In the genomic region with DNA sequence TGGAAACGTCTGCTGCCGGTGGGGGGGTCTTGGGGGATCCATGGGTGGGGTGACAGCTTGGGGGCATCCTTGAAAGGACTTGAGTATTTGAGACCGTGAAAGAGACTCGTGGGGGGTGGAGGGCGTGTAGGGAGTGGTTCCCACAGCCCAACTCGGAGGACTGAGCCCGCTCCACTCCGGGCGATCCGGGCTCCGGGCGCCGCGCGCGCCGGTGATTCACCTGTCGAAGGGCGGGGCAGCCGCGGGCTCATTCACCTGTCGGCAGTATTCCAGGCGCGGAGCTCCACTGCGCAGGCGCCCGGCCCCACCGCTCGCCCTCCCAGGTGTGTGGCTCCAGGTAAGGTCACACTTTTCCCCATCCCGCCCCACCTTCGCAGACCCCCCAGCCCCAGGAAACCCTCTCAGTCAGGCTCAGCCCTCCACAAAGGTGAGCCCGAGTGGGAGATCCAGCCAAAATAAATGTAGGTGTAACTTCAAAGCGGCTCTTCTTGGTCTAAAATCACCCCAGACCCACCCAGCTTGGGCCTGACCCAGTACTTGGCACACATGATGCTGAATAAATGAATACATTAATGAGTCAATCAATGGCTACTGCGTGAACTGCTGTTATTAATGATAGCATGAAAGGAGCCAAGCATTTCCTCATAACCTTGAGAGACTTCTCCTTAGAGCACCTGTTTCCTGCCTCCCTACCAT, we compare ENCODE assay signal across 8 cellular contexts. TPM values are rescaled to one million over a fixed set of nuclear protein-coding genes. Genes with fewer than 3 reads are reported as not detected.
DNase-seq lines count a peak whose midpoint lies in the region; ATAC-seq and TF ChIP-seq lines count a peak whose summit lies in the region.

No MANE protein-coding gene starts in this region.

- H3K4me1 Mint-ChIP-seq in naive thymus-derived CD8-positive, alpha-beta T cell = peaks cover 16 to 34% (median 31%) of the 10 kb centered on the region in 4 donors

- peak overlapping the region in 1 of 10 donors; percentile 56 for H3K27ac Mint-ChIP-seq in naive thymus-derived CD8-positive, alpha-beta T cell

- H3K9me3 Mint-ChIP-seq in naive thymus-derived CD8-positive, alpha-beta T cell = no peaks in the 10 kb centered on the region

- DNase-seq in COLO668 (lab: John Stamatoyannopoulos, UW; ENCODE audit: unreplicated experiment) (peak; percentile 94), LNCaP clone FGC (ENCODE audit: low read depth) (peak; percentile 55), caudate nucleus (lab: John Stamatoyannopoulos, UW) (no peak), globus pallidus (ENCODE audit: low spot score) (no peak), cerebellum (ENCODE audit: low spot score) (no peak)
- DNase-seq in naive thymus-derived CD8-positive, alpha-beta T cell = no peak
- no peak for DNase-seq in stimulated activated naive CD4-positive, alpha-beta T cell treated with Interleukin-2 at 50 U/mL for 16 hours (lab: John Stamatoyannopoulos, UW)

- POLR2A ChIA-PET in naive thymus-derived CD8-positive, alpha-beta T cell (lab: Charles Lee) = no interaction called here

- peaks cover 38 to 75% (median 49%) of the 10 kb centered on the region in 5 donors for H3K27me3 Mint-ChIP-seq in naive thymus-derived CD8-positive, alpha-beta T cell

- TF ChIP-seq CTCF in LNCaP clone FGC (IDR thresholded peaks at IDR 0.05; ENCODE audit: control insufficient read depth, extremely low read depth, insufficient read depth) = no peak

- H3K27ac ChIP-seq in caudate nucleus (ENCODE audit: low read depth, low read length) = peak overlapping the region; percentile 26

- peak overlapping the region in 9 of 10 donors; percentile 20 to 58 (median 46) for H3K4me3 Mint-ChIP-seq in naive thymus-derived CD8-positive, alpha-beta T cell

- no peak for ATAC-seq in naive thymus-derived CD8-positive, alpha-beta T cell
- no peak for ATAC-seq in GM18502 (IDR thresholded peaks at IDR 0.05; ENCODE audit: poor library complexity, unreplicated experiment)

- no peaks in the 10 kb centered on the region for H3K36me3 Mint-ChIP-seq in naive thymus-derived CD8-positive, alpha-beta T cell

- peak overlapping the region; percentile 50 for H3K4me3 ChIP-seq in LNCaP clone FGC (ENCODE audit: low read depth, low read length)

RNA-seq across cellular contexts. Expression of a gene that starts 4.7 kb away (rescaled TPM):
- total RNA-seq in naive thymus-derived CD8-positive, alpha-beta T cell = under 1 TPM in 1 of 2 experiments, not detected in 1; 0.05 TPM
- not detected for polyA plus RNA-seq in naive thymus-derived CD8-positive, alpha-beta T cell
- 28.7 TPM for total RNA-seq in cerebellum

RNA-seq across cellular contexts. Expression of a gene that starts 36.1 kb away (rescaled TPM):
- total RNA-seq in naive thymus-derived CD8-positive, alpha-beta T cell = under 1 TPM in 1 of 2 experiments, not detected in 1; 0.65 TPM
- not detected for polyA plus RNA-seq in naive thymus-derived CD8-positive, alpha-beta T cell
- total RNA-seq in cerebellum = 0.18 TPM

Comparison
In these comparisons a context has a peak if more than half of its experiments do, and no peak if none do; other contexts are left out.
1. DNase-seq: peak in COLO668 (single experiment) and LNCaP clone FGC (single experiment); none in caudate nucleus (0 of 61), naive thymus-derived CD8-positive, alpha-beta T cell (0 of 10), globus pallidus (single experiment), stimulated activated naive CD4-positive, alpha-beta T cell treated with Interleukin-2 at 50 U/mL for 16 hours (single experiment) and cerebellum (single experiment).
2. RNA of a gene that starts 4.7 kb away (total RNA-seq): 28.7 TPM in cerebellum (single experiment); 0.05 TPM in naive thymus-derived CD8-positive, alpha-beta T cell; every median in the first group is over 10 times any median in the second.